Comparison of ENCODE assay signal across 19 cellular contexts in the genomic region with DNA sequence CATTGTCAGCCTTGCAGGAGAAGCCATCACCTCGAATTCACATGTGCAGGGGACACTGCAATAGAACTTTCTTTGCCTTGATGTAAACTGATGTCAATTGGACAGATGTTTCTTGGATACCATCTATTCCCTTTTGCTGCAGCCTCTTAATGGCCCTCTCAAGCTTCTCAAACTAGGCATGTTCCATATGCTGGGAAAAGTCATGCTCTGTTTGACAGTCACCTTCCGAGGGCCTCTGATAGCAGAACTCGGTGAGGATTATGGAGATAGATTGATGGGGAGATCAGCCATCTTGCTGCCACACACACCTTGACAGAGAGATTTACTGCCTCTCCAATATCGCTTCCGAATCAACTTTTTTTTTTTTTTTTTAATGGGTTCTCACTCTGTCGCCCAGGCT.
DNase-seq lines count a peak whose midpoint lies in the region; TF ChIP-seq lines count a peak whose summit lies in the region.
"Had no signal": no experiment of that assay in that cellular context is flagged by ENCODE, and none has a peak within 500 bp of the region (broad histone marks: within the 10 kb centered on the region; RNA-seq: fewer than 3 reads in every experiment).

No MANE protein-coding gene starts in this region.

- TF ChIP-seq POLR2A in esophagus muscularis mucosa (IDR thresholded peaks at IDR 0.05; ENCODE audit: low read depth), result no peak

- no peaks in the 10 kb centered on the region for H3K36me3 ChIP-seq in WERI-Rb-1
- no peaks in the 10 kb centered on the region for H3K36me3 ChIP-seq in esophagus muscularis mucosa
- H3K36me3 ChIP-seq: BLaER1 treated with 17β-estradiol and CSF1 and Interleukin-3, amounts not matched to agents 10 nM and 100 nM had no signal

- no peaks in the 10 kb centered on the region for H3K9me3 Mint-ChIP-seq in activated T-helper 2 cell treated with anti-CD3 and anti-CD28 coated beads, Interferon-gamma antibody, Interleukin-2, Interleukin-4, amounts not matched to agents 10 μg/mL and 5 μg/mL and 100 μg/mL, durations not matched to agents 14 hours and 24 hours and 36 hours
- H3K9me3 Mint-ChIP-seq in HFFc6, result no peaks in the 10 kb centered on the region; the same call in none of the 2 replicates

- peaks cover 0 to 7% (median 3%) of the 10 kb centered on the region in 4 donors for H3K4me1 ChIP-seq in esophagus muscularis mucosa
- H3K4me1 ChIP-seq: Caco-2 had no signal

- H3K27ac Mint-ChIP-seq in activated T-helper 2 cell treated with anti-CD3 and anti-CD28 coated beads, Interferon-gamma antibody, Interleukin-2, Interleukin-4, amounts not matched to agents 10 μg/mL and 5 μg/mL and 100 μg/mL, durations not matched to agents 14 hours and 24 hours and 36 hours, result no peak overlapping the region
- no peak overlapping the region for H3K27ac Mint-ChIP-seq in HFFc6
- H3K27ac Mint-ChIP-seq: B cell; CD4-positive, alpha-beta T cell; CD8-positive, alpha-beta T cell had no signal

- H3K36me3 Mint-ChIP-seq in activated T-helper 2 cell treated with anti-CD3 and anti-CD28 coated beads, Interferon-gamma antibody, Interleukin-2, Interleukin-4, amounts not matched to agents 10 μg/mL and 5 μg/mL and 100 μg/mL, durations not matched to agents 14 hours and 24 hours and 36 hours (ENCODE audit: low read depth), result no peaks in the 10 kb centered on the region
- peaks cover 11% of the 10 kb centered on the region for H3K36me3 Mint-ChIP-seq in HFFc6 (ENCODE audit: low read depth)
- H3K36me3 Mint-ChIP-seq: CD8-positive, alpha-beta T cell had no signal

- no peak overlapping the region for H3K4me3 Mint-ChIP-seq in activated T-helper 2 cell treated with anti-CD3 and anti-CD28 coated beads, Interferon-gamma antibody, Interleukin-2, Interleukin-4, amounts not matched to agents 10 μg/mL and 5 μg/mL and 100 μg/mL, durations not matched to agents 14 hours and 24 hours and 36 hours (ENCODE audit: low read depth)
- H3K4me3 Mint-ChIP-seq in HFFc6, result no peak overlapping the region
- H3K4me3 Mint-ChIP-seq: B cell; CD4-positive, alpha-beta T cell; CD8-positive, alpha-beta T cell had no signal

- H3K9me3 ChIP-seq in WERI-Rb-1 (ENCODE audit: severe bottlenecking), result peaks cover 2% of the 10 kb centered on the region
- peaks cover 0 to 4% (median 0%) of the 10 kb centered on the region in 4 donors for H3K9me3 ChIP-seq in esophagus muscularis mucosa
- H3K9me3 ChIP-seq: A549, Caco-2 had no signal

- TF ChIP-seq CTCF in WERI-Rb-1 (IDR thresholded peaks at IDR 0.05; ENCODE audit: low read depth, low read length) (no peak), esophagus muscularis mucosa (IDR thresholded peaks at IDR 0.05) (no peak), HFFc6 (IDR thresholded peaks at IDR 0.05) (no peak)

- no peaks in the 10 kb centered on the region for H3K4me1 Mint-ChIP-seq in activated T-helper 2 cell treated with anti-CD3 and anti-CD28 coated beads, Interferon-gamma antibody, Interleukin-2, Interleukin-4, amounts not matched to agents 10 μg/mL and 5 μg/mL and 100 μg/mL, durations not matched to agents 14 hours and 24 hours and 36 hours (ENCODE audit: low read depth)
- peaks cover 29% of the 10 kb centered on the region for H3K4me1 Mint-ChIP-seq in HFFc6 (ENCODE audit: low read depth)
- H3K4me1 Mint-ChIP-seq: B cell had no signal

- no peak for TF ChIP-seq EP300 in esophagus muscularis mucosa (IDR thresholded peaks at IDR 0.05)

- H3K4me3 ChIP-seq in WERI-Rb-1 (ENCODE audit: low read depth, low read length) (no peak overlapping the region), esophagus muscularis mucosa (no peak overlapping the region)
- H3K4me3 ChIP-seq: A549; BLaER1 treated with 17β-estradiol and CSF1 and Interleukin-3, amounts not matched to agents 10 nM and 100 nM had no signal

- intact Hi-C loops in esophagus muscularis mucosa (cut with DNase I), result no loop called here
- intact Hi-C loops in activated T-helper 2 cell treated with anti-CD3 and anti-CD28 coated beads, Interferon-gamma antibody, Interleukin-2, Interleukin-4, amounts not matched to agents 10 μg/mL and 5 μg/mL and 100 μg/mL, durations not matched to agents 14 hours and 24 hours and 36 hours (cut with micrococcal nuclease), result no loop called here

- no peaks in the 10 kb centered on the region for H3K27me3 ChIP-seq in WERI-Rb-1 (ENCODE audit: insufficient read depth, low read depth, severe bottlenecking)
- H3K27me3 ChIP-seq in esophagus muscularis mucosa, result no peaks in the 10 kb centered on the region
- H3K27me3 ChIP-seq: BLaER1 treated with 17β-estradiol and CSF1 and Interleukin-3, amounts not matched to agents 10 nM and 100 nM had no signal

- H3K27ac ChIP-seq in WERI-Rb-1, result no peak overlapping the region
- no peak overlapping the region for H3K27ac ChIP-seq in esophagus muscularis mucosa (replicated peaks in 1 of 4)
- H3K27ac ChIP-seq: 22Rv1; A549; BLaER1 treated with 17β-estradiol and CSF1 and Interleukin-3, amounts not matched to agents 10 nM and 100 nM; C4-2B had no signal

- DNase-seq in NCI-H82 (lab: John Stamatoyannopoulos, UW), result peak; percentile 72
- DNase-seq in NCI-H82 treated with DMSO at 0.1 percent for 48 hours (lab: John Stamatoyannopoulos, UW; ENCODE audit: unreplicated experiment), result no peak
- DNase-seq in WERI-Rb-1, result peak; percentile 21
- peak; percentile 26 for DNase-seq in esophagus muscularis mucosa (ENCODE audit: extremely low spot score)
- no peak for DNase-seq in activated T-helper 2 cell treated with anti-CD3 and anti-CD28 coated beads, Interferon-gamma antibody, Interleukin-2, Interleukin-4, amounts not matched to agents 10 μg/mL and 5 μg/mL and 100 μg/mL, durations not matched to agents 14 hours and 24 hours and 36 hours (ENCODE audit: low spot score)
- DNase-seq in HFFc6, result no peak
- no peak for DNase-seq in stimulated activated CD4-positive, alpha-beta T cell treated with anti-CD3 and anti-CD28 coated beads, Interleukin-4, amount 100 ng/mL, for 24 hours
- DNase-seq: AML-193; Caco-2; Calu3; CD4-positive, alpha-beta T cell; CD8-positive, alpha-beta T cell; DMS79 treated with DMSO at 0.1 percent for 48 hours; GF-D8 had no signal

- WGBS in esophagus muscularis mucosa, result 84% methylated on average over 6 of the region's 6 CpGs

- peaks cover 6% of the 10 kb centered on the region for H3K27me3 Mint-ChIP-seq in activated T-helper 2 cell treated with anti-CD3 and anti-CD28 coated beads, Interferon-gamma antibody, Interleukin-2, Interleukin-4, amounts not matched to agents 10 μg/mL and 5 μg/mL and 100 μg/mL, durations not matched to agents 14 hours and 24 hours and 36 hours (ENCODE audit: low read depth)
- H3K27me3 Mint-ChIP-seq in HFFc6 (ENCODE audit: insufficient read depth), result no peaks in the 10 kb centered on the region
- H3K27me3 Mint-ChIP-seq: B cell; CD4-positive, alpha-beta T cell had no signal

Comparison
In these comparisons a context has a peak if more than half of its experiments do, and no peak if none do; other contexts are left out.
1. DNase-seq: peak in NCI-H82 (single experiment), WERI-Rb-1 (single experiment) and esophagus muscularis mucosa (single experiment); none in NCI-H82 treated with DMSO at 0.1 percent for 48 hours (single experiment), activated T-helper 2 cell treated with anti-CD3 and anti-CD28 coated beads, Interferon-gamma antibody, Interleukin-2, Interleukin-4, amounts not matched to agents 10 μg/mL and 5 μg/mL and 100 μg/mL, durations not matched to agents 14 hours and 24 hours and 36 hours (single experiment), HFFc6 (single experiment) and stimulated activated CD4-positive, alpha-beta T cell treated with anti-CD3 and anti-CD28 coated beads, Interleukin-4, amount 100 ng/mL, for 24 hours (single experiment).